In the genomic region with DNA sequence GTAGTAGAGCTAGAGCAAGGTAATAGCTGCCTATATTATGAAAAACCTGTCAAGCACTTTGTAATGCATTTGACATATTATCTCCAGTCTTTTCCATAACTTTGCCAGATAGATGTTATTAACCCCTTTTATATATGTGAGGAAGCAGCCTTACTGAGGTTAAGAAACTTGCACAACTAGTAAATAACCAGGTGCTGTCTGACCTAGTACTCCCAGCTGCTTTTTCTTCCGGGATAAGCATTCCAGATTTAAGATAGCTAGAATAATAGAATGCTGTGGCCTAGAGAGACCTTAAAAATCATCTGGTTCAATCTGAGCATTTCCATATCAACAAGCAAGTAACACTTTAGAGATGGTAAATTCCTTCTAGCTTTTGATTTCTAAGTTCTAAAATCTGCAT, we compare ENCODE assay signal across 8 cellular contexts. TPM values are rescaled to one million over a fixed set of nuclear protein-coding genes. Genes with fewer than 3 reads are reported as not detected.
A peak's percentile ranks its signal among the peaks of the same experiment; 100 is the strongest.
DNase-seq lines count a peak whose midpoint lies in the region; ATAC-seq and TF ChIP-seq lines count a peak whose summit lies in the region.

No MANE protein-coding gene starts in this region.

- peaks cover 19% of the 10 kb centered on the region for H3K36me3 Mint-ChIP-seq in activated CD4-positive, alpha-beta T cell treated with anti-CD3 and anti-CD28 coated beads, Interleukin-2, amount 10 ng/mL, durations not matched to agents 24 days and 14 days (ENCODE audit: low read depth)
- H3K36me3 Mint-ChIP-seq in activated naive CD8-positive, alpha-beta T cell treated with anti-CD3 and anti-CD28 coated beads for 36 hours, result peaks cover 12% of the 10 kb centered on the region

- H3K4me1 Mint-ChIP-seq in activated CD4-positive, alpha-beta T cell treated with anti-CD3 and anti-CD28 coated beads, Interleukin-2, amount 10 ng/mL, durations not matched to agents 24 days and 14 days, result peaks cover 33% of the 10 kb centered on the region
- H3K4me1 Mint-ChIP-seq in activated naive CD8-positive, alpha-beta T cell treated with anti-CD3 and anti-CD28 coated beads for 36 hours, result peaks cover 47% of the 10 kb centered on the region

- H3K9me3 Mint-ChIP-seq in activated CD4-positive, alpha-beta T cell treated with anti-CD3 and anti-CD28 coated beads, Interleukin-2, amount 10 ng/mL, durations not matched to agents 24 days and 14 days, result no peaks in the 10 kb centered on the region
- no peaks in the 10 kb centered on the region for H3K9me3 Mint-ChIP-seq in activated naive CD8-positive, alpha-beta T cell treated with anti-CD3 and anti-CD28 coated beads for 36 hours

- H3K9me3 ChIP-seq in left lung, result no peaks in the 10 kb centered on the region
- no peaks in the 10 kb centered on the region for H3K9me3 ChIP-seq in thymus (ENCODE audit: control insufficient read depth)

- ATAC-seq in left lung, result no peak

- H3K27me3 ChIP-seq in left lung (no peaks in the 10 kb centered on the region), thymus (ENCODE audit: control insufficient read depth, insufficient read depth) (no peaks in the 10 kb centered on the region)

- no peaks in the 10 kb centered on the region for H3K27me3 Mint-ChIP-seq in activated CD4-positive, alpha-beta T cell treated with anti-CD3 and anti-CD28 coated beads, Interleukin-2, amount 10 ng/mL, durations not matched to agents 24 days and 14 days
- H3K27me3 Mint-ChIP-seq in activated naive CD8-positive, alpha-beta T cell treated with anti-CD3 and anti-CD28 coated beads for 36 hours, result no peaks in the 10 kb centered on the region

- 52% methylated on average over 1 of the region's 1 CpG for WGBS in thymus

- H3K4me1 ChIP-seq in left lung (peaks cover 11 to 65% of the 10 kb centered on the region in 2 donors), thymus (ENCODE audit: control insufficient read depth, insufficient read depth, low read length) (peaks cover 2% of the 10 kb centered on the region)

- intact Hi-C loops in activated CD4-positive, alpha-beta T cell treated with anti-CD3 and anti-CD28 coated beads, Interleukin-2, amount 10 ng/mL, durations not matched to agents 24 days and 14 days (cut with micrococcal nuclease), result loop anchor here (10.0 kb wide), 5 partner anchors 201 to 619 kb away; partner anchors contain the start of gene LMO4
- intact Hi-C loops in left lung (cut with DNase I), result no loop called here

- H3K4me3 Mint-ChIP-seq in activated CD4-positive, alpha-beta T cell treated with anti-CD3 and anti-CD28 coated beads, Interleukin-2, amount 10 ng/mL, durations not matched to agents 24 days and 14 days, result peak overlapping the region; percentile 100
- H3K4me3 Mint-ChIP-seq in activated naive CD8-positive, alpha-beta T cell treated with anti-CD3 and anti-CD28 coated beads for 36 hours, result peak overlapping the region; percentile 98

- H3K4me3 ChIP-seq in left lung (peak overlapping the region; percentile 77 to 94), thymus (ENCODE audit: low read length) (peak overlapping the region; percentile 95)

- peak overlapping the region; percentile 60 for H3K27ac Mint-ChIP-seq in activated CD4-positive, alpha-beta T cell treated with anti-CD3 and anti-CD28 coated beads, Interleukin-2, amount 10 ng/mL, durations not matched to agents 24 days and 14 days
- H3K27ac Mint-ChIP-seq in activated naive CD8-positive, alpha-beta T cell treated with anti-CD3 and anti-CD28 coated beads for 36 hours, result no peak overlapping the region

- H3K27ac ChIP-seq in left lung (peak overlapping the region; percentile 99 to 100), thymus (ENCODE audit: low read depth) (no peak overlapping the region)

- DNase-seq in activated CD4-positive, alpha-beta T cell treated with anti-CD3 and anti-CD28 coated beads, Interleukin-2, amount 10 ng/mL, durations not matched to agents 24 days and 14 days, result no peak
- no peak for DNase-seq in activated CD4-positive, alpha-beta T cell treated with anti-CD3 and anti-CD28 coated beads for 4 hours
- no peak for DNase-seq in activated naive CD8-positive, alpha-beta T cell treated with anti-CD3 and anti-CD28 coated beads for 36 hours
- DNase-seq in left lung (no peak), NCI-H345 treated with DMSO at 0.1 percent for 48 hours (lab: John Stamatoyannopoulos, UW; ENCODE audit: unreplicated experiment) (no peak)
- DNase-seq in activated effector memory CD4-positive, alpha-beta T cell treated with Interleukin-2 at 50 U/mL for 16 hours, result no peak
- DNase-seq in effector CD4-positive, alpha-beta T cell, result no peak

- no peak for TF ChIP-seq CTCF in left lung (IDR thresholded peaks at IDR 0.05)

- no peaks in the 10 kb centered on the region for H3K36me3 ChIP-seq in left lung
- H3K36me3 ChIP-seq in thymus (ENCODE audit: control insufficient read depth, insufficient read depth), result no peaks in the 10 kb centered on the region

RNA-seq across cellular contexts. Expression of gene SH3GLB1, which starts 1.6 kb away (rescaled TPM):
- 57.0 and 59.7 TPM in 2 replicates for total RNA-seq in activated CD4-positive, alpha-beta T cell treated with anti-CD3 and anti-CD28 coated beads, Interleukin-2, amount 10 ng/mL, durations not matched to agents 24 days and 14 days
- 10 to 100 TPM; 49.7 to 52.7 TPM for total RNA-seq in activated naive CD8-positive, alpha-beta T cell treated with anti-CD3 and anti-CD28 coated beads for 36 hours
- 100 to 1,000 TPM; 102 to 114 TPM for total RNA-seq in left lung
- 33.6 TPM for polyA plus RNA-seq in thymus
